Comparison of ENCODE assay signal across 12 cellular contexts in genomic region chr3:98519351-98519750, GRCh38. TPM values are rescaled to one million over a fixed set of nuclear protein-coding genes. Genes with fewer than 3 reads are reported as not detected.
DNase-seq lines count a peak whose midpoint lies in the region; ATAC-seq and TF ChIP-seq lines count a peak whose summit lies in the region.
"Had no signal": no experiment of that assay in that cellular context is flagged by ENCODE, and none has a peak within 500 bp of the region (broad histone marks: within the 10 kb centered on the region; RNA-seq: fewer than 3 reads in every experiment).

No MANE protein-coding gene starts in this region.

- CTCF ChIA-PET in activated CD4-positive, alpha-beta T cell treated with anti-CD3 and anti-CD28 coated beads, Interleukin-2, amount 10 ng/mL, durations not matched to agents 7 days and 5 days (lab: Charles Lee): no interaction called here

- POLR2A ChIA-PET in activated CD4-positive, alpha-beta T cell treated with anti-CD3 and anti-CD28 coated beads, Interleukin-2, amount 10 ng/mL, durations not matched to agents 7 days and 5 days (lab: Charles Lee): no interaction called here

- TF ChIP-seq POLR2A in right lobe of liver (IDR thresholded peaks at IDR 0.05): no peak

- peak overlapping the region; percentile 89 for H3K4me3 Mint-ChIP-seq in activated CD4-positive, alpha-beta T cell treated with anti-CD3 and anti-CD28 coated beads, Interleukin-2, amount 10 ng/mL, durations not matched to agents 7 days and 5 days
- peak overlapping the region; percentile 92 for H3K4me3 Mint-ChIP-seq in T-helper 2 cell treated with Interferon-gamma antibody and Interleukin-4, amounts not matched to agents 5 μg/mL and 100 μg/mL, for 36 hours
- no peak overlapping the region for H3K4me3 Mint-ChIP-seq in progenitor cell of endocrine pancreas (ENCODE audit: low read depth)

- H3K27ac Mint-ChIP-seq in activated CD4-positive, alpha-beta T cell treated with anti-CD3 and anti-CD28 coated beads, Interleukin-2, amount 10 ng/mL, durations not matched to agents 7 days and 5 days: peak overlapping the region; percentile 84
- peak overlapping the region; percentile 76 for H3K27ac Mint-ChIP-seq in T-helper 2 cell treated with Interferon-gamma antibody and Interleukin-4, amounts not matched to agents 5 μg/mL and 100 μg/mL, for 36 hours
- H3K27ac Mint-ChIP-seq in progenitor cell of endocrine pancreas: peak overlapping the region; percentile 54

- WGBS in right lobe of liver (ENCODE audit: insufficient coverage, low coverage, low lambda C conversion rate, missing lambda C conversion rate): 100% methylated on average over 1 of the region's 1 CpG

- H3K9me3 ChIP-seq in right lobe of liver (no peaks in the 10 kb centered on the region), right atrium auricular region (no peaks in the 10 kb centered on the region)
- H3K9me3 ChIP-seq: vagina had no signal

- ATAC-seq in right lobe of liver: no peak

- peaks cover 3% of the 10 kb centered on the region for H3K9me3 Mint-ChIP-seq in activated CD4-positive, alpha-beta T cell treated with anti-CD3 and anti-CD28 coated beads, Interleukin-2, amount 10 ng/mL, durations not matched to agents 7 days and 5 days
- H3K9me3 Mint-ChIP-seq in T-helper 2 cell treated with Interferon-gamma antibody and Interleukin-4, amounts not matched to agents 5 μg/mL and 100 μg/mL, for 36 hours: no peaks in the 10 kb centered on the region
- no peaks in the 10 kb centered on the region for H3K9me3 Mint-ChIP-seq in progenitor cell of endocrine pancreas (ENCODE audit: low read depth)

- H3K4me3 ChIP-seq in choroid plexus epithelial cell (ENCODE audit: low read depth, low read length): no peak overlapping the region
- H3K4me3 ChIP-seq in right lobe of liver: no peak overlapping the region
- no peak overlapping the region for H3K4me3 ChIP-seq in right atrium auricular region
- H3K4me3 ChIP-seq: SK-N-MC, vagina had no signal

- TF ChIP-seq CTCF in choroid plexus epithelial cell (conservative IDR thresholded peaks at IDR 0.05; ENCODE audit: low read depth, low read length) (no peak), progenitor cell of endocrine pancreas (IDR thresholded peaks at IDR 0.05; ENCODE audit: unreplicated experiment) (no peak), right lobe of liver (IDR thresholded peaks at IDR 0.05) (no peak), right atrium auricular region (IDR thresholded peaks at IDR 0.05) (no peak)

- DNase-seq in activated CD4-positive, alpha-beta T cell treated with anti-CD3 and anti-CD28 coated beads, Interleukin-2, amount 10 ng/mL, durations not matched to agents 7 days and 5 days: no peak
- DNase-seq in activated CD4-positive, alpha-beta T cell treated with anti-CD3 and anti-CD28 coated beads for 4 hours: no peak
- DNase-seq in T-helper 2 cell treated with Interferon-gamma antibody and Interleukin-4, amounts not matched to agents 5 μg/mL and 100 μg/mL, for 36 hours (ENCODE audit: low spot score): no peak
- DNase-seq in choroid plexus epithelial cell (ENCODE audit: low read depth) (peak; percentile 8), progenitor cell of endocrine pancreas (ENCODE audit: low spot score, unreplicated experiment) (no peak), HCEC 1CT (no peak), right lobe of liver (no peak), right atrium auricular region (ENCODE audit: low spot score) (no peak)
- DNase-seq: DMS79 had no signal

- H3K36me3 Mint-ChIP-seq in activated CD4-positive, alpha-beta T cell treated with anti-CD3 and anti-CD28 coated beads, Interleukin-2, amount 10 ng/mL, durations not matched to agents 7 days and 5 days (ENCODE audit: low read depth): peaks cover 88% of the 10 kb centered on the region
- peaks cover 82% of the 10 kb centered on the region for H3K36me3 Mint-ChIP-seq in T-helper 2 cell treated with Interferon-gamma antibody and Interleukin-4, amounts not matched to agents 5 μg/mL and 100 μg/mL, for 36 hours (ENCODE audit: low read depth)
- peaks cover 18% of the 10 kb centered on the region for H3K36me3 Mint-ChIP-seq in progenitor cell of endocrine pancreas (ENCODE audit: insufficient read depth)

- H3K27me3 ChIP-seq in right lobe of liver: no peaks in the 10 kb centered on the region
- H3K27me3 ChIP-seq in right atrium auricular region: no peaks in the 10 kb centered on the region
- H3K27me3 ChIP-seq: vagina had no signal

- intact Hi-C loops in right lobe of liver (cut with DNase I): no loop called here

- H3K27ac ChIP-seq in right lobe of liver (no peak overlapping the region), right atrium auricular region (no peak overlapping the region)
- H3K27ac ChIP-seq: SK-N-MC, vagina had no signal

- peaks cover 0 to 8% (median 0%) of the 10 kb centered on the region in 4 donors for H3K4me1 ChIP-seq in right lobe of liver
- H3K4me1 ChIP-seq in right atrium auricular region: peaks cover 0 to 16% of the 10 kb centered on the region in 2 donors

- H3K27me3 Mint-ChIP-seq in activated CD4-positive, alpha-beta T cell treated with anti-CD3 and anti-CD28 coated beads, Interleukin-2, amount 10 ng/mL, durations not matched to agents 7 days and 5 days: no peaks in the 10 kb centered on the region
- no peaks in the 10 kb centered on the region for H3K27me3 Mint-ChIP-seq in T-helper 2 cell treated with Interferon-gamma antibody and Interleukin-4, amounts not matched to agents 5 μg/mL and 100 μg/mL, for 36 hours (ENCODE audit: low read depth)
- no peaks in the 10 kb centered on the region for H3K27me3 Mint-ChIP-seq in progenitor cell of endocrine pancreas

- H3K36me3 ChIP-seq in right lobe of liver (peaks cover 0 to 41% (median 8%) of the 10 kb centered on the region in 4 donors), right atrium auricular region (peaks cover 14% of the 10 kb centered on the region)

- H3K4me1 Mint-ChIP-seq in activated CD4-positive, alpha-beta T cell treated with anti-CD3 and anti-CD28 coated beads, Interleukin-2, amount 10 ng/mL, durations not matched to agents 7 days and 5 days: peaks cover 70% of the 10 kb centered on the region
- H3K4me1 Mint-ChIP-seq in T-helper 2 cell treated with Interferon-gamma antibody and Interleukin-4, amounts not matched to agents 5 μg/mL and 100 μg/mL, for 36 hours (ENCODE audit: low read depth): peaks cover 60% of the 10 kb centered on the region
- H3K4me1 Mint-ChIP-seq in progenitor cell of endocrine pancreas (ENCODE audit: low read depth): peaks cover 35% of the 10 kb centered on the region

RNA-seq across cellular contexts. Expression of gene CLDND1, which starts 3.4 kb away (rescaled TPM):
- total RNA-seq in activated CD4-positive, alpha-beta T cell treated with anti-CD3 and anti-CD28 coated beads, Interleukin-2, amount 10 ng/mL, durations not matched to agents 7 days and 5 days: 100 to 1,000 TPM; 399 to 432 TPM
- total RNA-seq in progenitor cell of endocrine pancreas (100 and 101 TPM in 2 replicates), right lobe of liver (10 to 100 TPM; 26.1 to 44.8 (median 34.9) TPM), right atrium auricular region (100 to 1,000 TPM; 138 to 152 TPM)

RNA-seq across cellular contexts. Expression of gene GPR15, which starts 12.4 kb away (rescaled TPM):
- 10 to 100 TPM; 31.0 to 35.0 TPM for total RNA-seq in activated CD4-positive, alpha-beta T cell treated with anti-CD3 and anti-CD28 coated beads, Interleukin-2, amount 10 ng/mL, durations not matched to agents 7 days and 5 days
- total RNA-seq in progenitor cell of endocrine pancreas (not detected in 2 replicates), right lobe of liver (not detected), right atrium auricular region (not detected)

RNA-seq across cellular contexts. Expression of gene OR5K2, which starts 21.9 kb away (rescaled TPM):
- total RNA-seq in activated CD4-positive, alpha-beta T cell treated with anti-CD3 and anti-CD28 coated beads, Interleukin-2, amount 10 ng/mL, durations not matched to agents 7 days and 5 days: not detected
- total RNA-seq in progenitor cell of endocrine pancreas (not detected in 2 replicates), right lobe of liver (not detected), right atrium auricular region (not detected)
- total RNA-seq: liver, vagina had no signal

RNA-seq across cellular contexts. Expression of gene OR5K1, which starts 56.4 kb away (rescaled TPM):
- not detected for total RNA-seq in activated CD4-positive, alpha-beta T cell treated with anti-CD3 and anti-CD28 coated beads, Interleukin-2, amount 10 ng/mL, durations not matched to agents 7 days and 5 days
- total RNA-seq in progenitor cell of endocrine pancreas (not detected in 2 replicates), right lobe of liver (not detected), right atrium auricular region (not detected)
- total RNA-seq: liver, vagina had no signal

Comparison
In these comparisons a context has a peak if more than half of its experiments do, and no peak if none do; other contexts are left out.
1. RNA of gene GPR15, which starts 12.4 kb away (total RNA-seq): 31.0 to 35.0 TPM in activated CD4-positive, alpha-beta T cell treated with anti-CD3 and anti-CD28 coated beads, Interleukin-2, amount 10 ng/mL, durations not matched to agents 7 days and 5 days; not detected in right atrium auricular region, not detected in progenitor cell of endocrine pancreas and not detected in right lobe of liver; every median in the first group is over 10 times any median in the second.
2. Peak in every context shown above with its lines, with median percentiles within 50 percentile points of each other: H3K27ac Mint-ChIP-seq.